Comparison of ENCODE assay signal across 8 cellular contexts in genomic region chr12:50222275-50222783, GRCh38. TPM values are rescaled to one million over a fixed set of nuclear protein-coding genes. Genes with fewer than 3 reads are reported as not detected.
A peak's percentile ranks its signal among the peaks of the same experiment; 100 is the strongest.
DNase-seq lines count a peak whose midpoint lies in the region; ATAC-seq, FAIRE-seq and TF ChIP-seq lines count a peak whose summit lies in the region.
"Had no signal": no experiment of that assay in that cellular context is flagged by ENCODE, and none has a peak within 500 bp of the region (broad histone marks: within the 10 kb centered on the region; RNA-seq: fewer than 3 reads in every experiment).

No MANE protein-coding gene starts in this region.

- H3K4me3 ChIP-seq in SJSA1 (peak overlapping the region; percentile 49), keratinocyte (ENCODE audit: control insufficient read depth in 2 of 3, extremely low read depth in 1 of 3, insufficient read depth in 2 of 3, low read depth in 1 of 3, low read length in 3 of 3) (peak overlapping the region; percentile 78 to 100 (median 97))

- DNase-seq in GM04504 (ENCODE audit: low read depth), result peak; percentile 88
- DNase-seq in KG1 (lab: John Stamatoyannopoulos, UW), result peak; percentile 24
- DNase-seq in SJSA1 (ENCODE audit: low read depth in 1 of 2, low spot score in 2 of 2), result peak; percentile 80 to 84
- peak; percentile 60 for DNase-seq in cerebellum (ENCODE audit: low spot score)
- DNase-seq in keratinocyte (ENCODE audit: low read depth, low spot score), result no peak
- peak in 5 of 6 experiments; percentile 4 to 46 (median 7) for DNase-seq in stimulated activated naive CD4-positive, alpha-beta T cell (lab: John Stamatoyannopoulos, UW)

- FAIRE-seq in keratinocyte (lab: Jason Lieb, UNC), result peak; percentile 17
- FAIRE-seq: islet of Langerhans had no signal

- dilution Hi-C loops in keratinocyte (cut with MboI; ENCODE audit: extremely low pct_ligation_motif_present, low sequenced_read_pairs), result no loop called here

- peak; percentile 6 to 34 (median 24) for TF ChIP-seq CTCF in keratinocyte (optimal IDR thresholded peaks at IDR 0.05 in 1 of 3, IDR thresholded peaks at IDR 0.05 in 1 of 3, conservative IDR thresholded peaks at IDR 0.05 in 1 of 3; ENCODE audit: extremely low read depth in 1 of 3, insufficient read depth in 2 of 3, low read length in 3 of 3)

- H3K27me3 ChIP-seq in SJSA1 (replicated peaks), result no peaks in the 10 kb centered on the region
- no peaks in the 10 kb centered on the region for H3K27me3 ChIP-seq in keratinocyte (ENCODE audit: control insufficient read depth, extremely low read depth, insufficient read depth, low read length)

- H3K9ac ChIP-seq in keratinocyte (ENCODE audit: control insufficient read depth, extremely low read depth, insufficient read depth, low read length), result peak overlapping the region; percentile 100

- H3K27ac ChIP-seq in SJSA1 (peak overlapping the region; percentile 70), keratinocyte (ENCODE audit: control insufficient read depth, insufficient read depth, low read length) (peak overlapping the region; percentile 99)

- H3K4me1 ChIP-seq in SJSA1 (replicated peaks), result peaks cover 45% of the 10 kb centered on the region
- H3K4me1 ChIP-seq in keratinocyte (ENCODE audit: control insufficient read depth, extremely low read depth, insufficient read depth, low read length), result peaks cover 30% of the 10 kb centered on the region

- H3K36me3 ChIP-seq in SJSA1 (peaks cover 36% of the 10 kb centered on the region), keratinocyte (ENCODE audit: control insufficient read depth in 2 of 2, extremely low read depth in 1 of 2, insufficient read depth in 2 of 2, low read length in 2 of 2) (peaks cover 3 to 4% of the 10 kb centered on the region in 2 experiments)

- no peaks in the 10 kb centered on the region for H4K20me1 ChIP-seq in keratinocyte (ENCODE audit: control insufficient read depth, extremely low read depth, insufficient read depth, low read length)

- peaks cover 47% of the 10 kb centered on the region for H3K79me2 ChIP-seq in keratinocyte (ENCODE audit: control insufficient read depth, insufficient read depth, low read length)

- no peak overlapping the region for H2AFZ ChIP-seq in keratinocyte (ENCODE audit: control insufficient read depth, low read length)

- ATAC-seq in HG03520 (IDR thresholded peaks at IDR 0.05; ENCODE audit: unreplicated experiment), result no peak

- H3K4me2 ChIP-seq in keratinocyte (ENCODE audit: control insufficient read depth, extremely low read depth, insufficient read depth, low read depth, low read length), result peak overlapping the region; percentile 72

- no peaks in the 10 kb centered on the region for H3K9me1 ChIP-seq in keratinocyte (ENCODE audit: control insufficient read depth, extremely low read depth, insufficient read depth, low read length)

- no peaks in the 10 kb centered on the region for H3K9me3 ChIP-seq in SJSA1 (replicated peaks)
- H3K9me3 ChIP-seq in keratinocyte (ENCODE audit: control insufficient read depth, low read depth, low read length), result no peaks in the 10 kb centered on the region

RNA-seq across cellular contexts. Expression of gene CERS5, which starts 55.2 kb away (rescaled TPM):
- total RNA-seq in SJSA1 (2014; rRNA removed; shearing (Covaris generic)), result 23.1 and 36.3 TPM in 2 replicates
- 93.8 TPM for total RNA-seq in cerebellum
- polyA plus RNA-seq in keratinocyte, result 50.6 to 72.3 TPM (median 61.4 TPM) in 3 replicates
- polyA plus RNA-seq in keratinocyte (2011; ENCODE audit: low read depth), result 16.5 TPM
- 34.2 and 52.2 TPM in 2 replicates for polyA plus RNA-seq in keratinocyte (2011; cell fraction: cytosol; rRNA removed)
- 134 and 136 TPM in 2 replicates for polyA plus RNA-seq in keratinocyte (2011; cell fraction: nucleus; rRNA removed)
- polyA plus RNA-seq in keratinocyte (2012; ENCODE audit: low replicate concordance), result 22.1 and 30.6 TPM in 2 replicates
- 34.1 to 97.0 TPM (median 89.8 TPM) in 3 replicates for polyA minus RNA-seq in keratinocyte
- 36.1 TPM for polyA minus RNA-seq in keratinocyte (2011; cell fraction: cytosol; rRNA and poly(A)+ RNA removed)
- polyA minus RNA-seq in keratinocyte (2011; cell fraction: nucleus; rRNA and poly(A)+ RNA removed), result 43.4 and 81.5 TPM in 2 replicates
